ENCODE assay signal across 9 cellular contexts in the genomic region with DNA sequence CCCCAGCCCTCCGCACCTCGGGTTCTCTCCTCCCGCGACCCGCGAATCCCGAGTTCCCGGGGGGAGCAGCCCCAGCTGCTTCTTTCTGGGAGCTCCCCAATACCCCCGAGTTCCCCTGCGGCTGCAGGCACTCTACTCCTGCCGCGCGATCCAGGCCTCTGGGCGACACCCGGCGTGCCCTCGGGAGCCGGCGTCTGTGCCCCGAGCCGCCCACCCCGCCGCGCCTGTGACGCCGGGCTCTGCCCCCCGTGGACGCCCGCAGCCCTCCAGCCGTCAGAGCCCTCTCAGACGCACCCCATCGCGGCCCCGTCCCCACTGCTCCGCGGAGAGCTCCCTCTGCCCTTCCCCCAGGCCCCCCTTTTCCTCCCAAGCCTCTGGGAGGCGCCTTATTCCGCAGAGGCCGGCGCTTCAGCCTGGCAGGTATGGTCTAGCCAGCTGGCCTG. TPM values are rescaled to one million over a fixed set of nuclear protein-coding genes. Genes with fewer than 3 reads are reported as not detected.
DNase-seq lines count a peak whose midpoint lies in the region; ATAC-seq and TF ChIP-seq lines count a peak whose summit lies in the region.
"Had no signal": no experiment of that assay in that cellular context is flagged by ENCODE, and none has a peak within 500 bp of the region (broad histone marks: within the 10 kb centered on the region; RNA-seq: fewer than 3 reads in every experiment).

No MANE protein-coding gene starts in this region.

- H3K27me3 Mint-ChIP-seq in activated CD4-positive, alpha-beta T cell treated with anti-CD3 and anti-CD28 coated beads, Interleukin-2, amount 10 ng/mL, durations not matched to agents 24 days and 14 days: peaks cover 51% of the 10 kb centered on the region
- H3K27me3 Mint-ChIP-seq in stimulated activated memory B cell treated with anti-CD40 and anti-IgM and Interleukin-4, amounts not matched to agents 10 μg/mL and 1 μg/mL and 100 μg/mL, for 72 hours: peaks cover 61% of the 10 kb centered on the region

- H3K36me3 Mint-ChIP-seq in activated CD4-positive, alpha-beta T cell treated with anti-CD3 and anti-CD28 coated beads, Interleukin-2, amount 10 ng/mL, durations not matched to agents 24 days and 14 days (ENCODE audit: low read depth): peaks cover 3% of the 10 kb centered on the region
- H3K36me3 Mint-ChIP-seq in stimulated activated memory B cell treated with anti-CD40 and anti-IgM and Interleukin-4, amounts not matched to agents 10 μg/mL and 1 μg/mL and 100 μg/mL, for 72 hours: no peaks in the 10 kb centered on the region

- no peak overlapping the region for H3K27ac Mint-ChIP-seq in activated CD4-positive, alpha-beta T cell treated with anti-CD3 and anti-CD28 coated beads, Interleukin-2, amount 10 ng/mL, durations not matched to agents 24 days and 14 days
- H3K27ac Mint-ChIP-seq in stimulated activated memory B cell treated with anti-CD40 and anti-IgM and Interleukin-4, amounts not matched to agents 10 μg/mL and 1 μg/mL and 100 μg/mL, for 72 hours: no peak overlapping the region

- H3K4me1 Mint-ChIP-seq in activated CD4-positive, alpha-beta T cell treated with anti-CD3 and anti-CD28 coated beads, Interleukin-2, amount 10 ng/mL, durations not matched to agents 24 days and 14 days: peaks cover 16% of the 10 kb centered on the region
- H3K4me1 Mint-ChIP-seq in stimulated activated memory B cell treated with anti-CD40 and anti-IgM and Interleukin-4, amounts not matched to agents 10 μg/mL and 1 μg/mL and 100 μg/mL, for 72 hours: peaks cover 7% of the 10 kb centered on the region

- H3K4me3 ChIP-seq in Jurkat, Clone E6-1 (ENCODE audit: low read length): peak overlapping the region; percentile 57
- H3K4me3 ChIP-seq in astrocyte of the spinal cord (ENCODE audit: low read depth, low read length): peak overlapping the region; percentile 25

- DNase-seq in activated CD4-positive, alpha-beta T cell treated with anti-CD3 and anti-CD28 coated beads, Interleukin-2, amount 10 ng/mL, durations not matched to agents 24 days and 14 days: no peak
- DNase-seq in activated CD4-positive, alpha-beta T cell treated with anti-CD3 and anti-CD28 coated beads for 1 hour: no peak
- no peak for DNase-seq in Jurkat, Clone E6-1 (ENCODE audit: low read depth, low spot score)
- DNase-seq in astrocyte of the spinal cord (ENCODE audit: low read depth, low spot score) (no peak), left kidney (ENCODE audit: low read depth, low spot score) (peak; percentile 71), SKM-1 treated with dmso at 0.1 percent for 144 hours (lab: John Stamatoyannopoulos, UW; ENCODE audit: unreplicated experiment) (no peak), amniotic stem cell (lab: John Stamatoyannopoulos, UW) (no peak)

- in situ Hi-C loops in astrocyte of the spinal cord (cut with HindIII; ENCODE audit: low sequenced_read_pairs): no loop called here

- H3K9me3 Mint-ChIP-seq in activated CD4-positive, alpha-beta T cell treated with anti-CD3 and anti-CD28 coated beads, Interleukin-2, amount 10 ng/mL, durations not matched to agents 24 days and 14 days: no peaks in the 10 kb centered on the region
- H3K9me3 Mint-ChIP-seq in stimulated activated memory B cell treated with anti-CD40 and anti-IgM and Interleukin-4, amounts not matched to agents 10 μg/mL and 1 μg/mL and 100 μg/mL, for 72 hours: no peaks in the 10 kb centered on the region

- intact Hi-C loops in activated CD4-positive, alpha-beta T cell treated with anti-CD3 and anti-CD28 coated beads, Interleukin-2, amount 10 ng/mL, durations not matched to agents 24 days and 14 days (cut with micrococcal nuclease): loop anchor here (1.0 to 10.0 kb wide), 3 partner anchors 57 to 375 kb away; partner anchors contain the start of gene IGSF9B

- peak overlapping the region; percentile 80 for H3K4me3 Mint-ChIP-seq in activated CD4-positive, alpha-beta T cell treated with anti-CD3 and anti-CD28 coated beads, Interleukin-2, amount 10 ng/mL, durations not matched to agents 24 days and 14 days
- peak overlapping the region; percentile 63 for H3K4me3 Mint-ChIP-seq in stimulated activated memory B cell treated with anti-CD40 and anti-IgM and Interleukin-4, amounts not matched to agents 10 μg/mL and 1 μg/mL and 100 μg/mL, for 72 hours

- TF ChIP-seq CTCF in astrocyte of the spinal cord (IDR thresholded peaks at IDR 0.05; ENCODE audit: low read depth, low read length): no peak

- peak; percentile 64 for ATAC-seq in stimulated activated memory B cell treated with anti-CD40 and anti-IgM and Interleukin-4, amounts not matched to agents 10 μg/mL and 1 μg/mL and 100 μg/mL, for 72 hours

RNA-seq across cellular contexts. Expression of gene GLB1L2, which starts 0.4 kb away (rescaled TPM):
- total RNA-seq in activated CD4-positive, alpha-beta T cell treated with anti-CD3 and anti-CD28 coated beads, Interleukin-2, amount 10 ng/mL, durations not matched to agents 24 days and 14 days: 10.2 and 11.2 TPM in 2 replicates
- 24.5 TPM for polyA plus RNA-seq in Jurkat, Clone E6-1 (2012; ENCODE audit: insufficient read depth, insufficient read length)

RNA-seq across cellular contexts. Expression of gene GLB1L3, which starts 56.0 kb away (rescaled TPM):
- total RNA-seq in activated CD4-positive, alpha-beta T cell treated with anti-CD3 and anti-CD28 coated beads, Interleukin-2, amount 10 ng/mL, durations not matched to agents 24 days and 14 days: 16.5 and 17.0 TPM in 2 replicates
- polyA plus RNA-seq in Jurkat, Clone E6-1 (2012; ENCODE audit: insufficient read depth, insufficient read length): 58.1 TPM
- total RNA-seq: subcutaneous adipose tissue had no signal
